1 cellular context compared by ENCODE assay signal in the genomic region with DNA sequence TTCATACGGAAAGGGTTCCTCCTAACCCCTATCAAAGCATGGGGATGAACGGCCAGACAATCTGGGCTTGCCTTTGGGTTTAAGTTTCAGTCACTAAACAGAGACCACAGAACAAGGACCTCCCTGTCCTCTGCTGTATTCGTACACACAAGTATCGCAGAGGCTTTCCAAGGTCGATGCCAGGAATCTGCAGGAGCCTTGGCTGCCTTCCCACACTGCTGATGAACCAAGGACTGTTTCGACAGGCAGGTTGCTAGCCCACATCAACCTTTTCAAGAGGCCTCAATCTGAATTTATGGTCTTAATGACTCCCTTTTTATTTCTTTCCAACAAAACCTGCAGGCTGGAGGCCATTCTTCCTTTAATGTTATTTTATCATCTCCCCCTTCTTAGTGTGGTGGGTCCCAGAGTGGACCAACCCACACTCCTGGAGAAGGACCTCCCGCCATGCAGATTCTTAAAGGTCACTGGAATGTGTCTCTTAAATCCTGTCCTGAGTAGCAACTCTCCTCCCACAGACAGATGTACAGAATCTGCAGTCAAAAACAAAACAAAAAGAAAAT.
TF ChIP-seq lines count a peak whose summit lies in the region.

No MANE protein-coding gene starts in this region.

TF ChIP-seq in IMR-90, 13 proteins besides CTCF, POLR2A, EP300 and RAD21:
- TF ChIP-seq BHLHE40 (IDR thresholded peaks at IDR 0.05; ENCODE audit: low read depth, low read length), result no peak
- TF ChIP-seq FOS (IDR thresholded peaks at IDR 0.05; ENCODE audit: low read depth, low read length), result no peak
- TF ChIP-seq CEBPB (IDR thresholded peaks at IDR 0.05; ENCODE audit: low read depth, low read length), result no peak
- TF ChIP-seq NFE2L2 (IDR thresholded peaks at IDR 0.05; ENCODE audit: low read depth, low read length), result no peak
